In genomic region chr9:129936222-129936621, GRCh38 we compare ENCODE assay signal across 16 cellular contexts.
A peak's percentile ranks its signal among the peaks of the same experiment; 100 is the strongest.
DNase-seq lines count a peak whose midpoint lies in the region; ATAC-seq and TF ChIP-seq lines count a peak whose summit lies in the region.
"Had no signal": no experiment of that assay in that cellular context is flagged by ENCODE, and none has a peak within 500 bp of the region (broad histone marks: within the 10 kb centered on the region; RNA-seq: fewer than 3 reads in every experiment).

No MANE protein-coding gene starts in this region.

- TF ChIP-seq POLR2A in esophagus squamous epithelium (IDR thresholded peaks at IDR 0.05), result no peak

- H3K36me3 ChIP-seq in SK-N-SH (replicated peaks in 1 of 2; ENCODE audit: control insufficient read depth in 1 of 2, insufficient read depth in 2 of 2, low read length in 1 of 2) (no peaks in the 10 kb centered on the region), esophagus squamous epithelium (peaks cover 0 to 4% (median 0%) of the 10 kb centered on the region in 3 donors)

- DNase-seq in SK-N-SH, result peak; percentile 24
- peak; percentile 2 for DNase-seq in NCI-H82 treated with DMSO at 0.1 percent for 48 hours (lab: John Stamatoyannopoulos, UW; ENCODE audit: unreplicated experiment)
- no peak for DNase-seq in esophagus squamous epithelium (lab: John Stamatoyannopoulos, UW)
- DNase-seq in COR-L47 (lab: John Stamatoyannopoulos, UW), result no peak
- no peak for DNase-seq in activated CD4-positive, alpha-beta T cell treated with anti-CD3 and anti-CD28 coated beads for 4 hours
- DNase-seq: activated CD4-positive, alpha-beta T cell treated with anti-CD3 and anti-CD28 coated beads, Interleukin-2, amount 10 ng/mL, durations not matched to agents 7 days and 5 days; activated naive CD4-positive, alpha-beta T cell treated with anti-CD3 and anti-CD28 coated beads, Interleukin-2, amount 10 ng/mL, durations not matched to agents 7 days and 5 days; Kasumi-1; PC-9; T-helper 1 cell; trophoblast cell had no signal

- H3K9ac ChIP-seq in SK-N-SH, result no peak overlapping the region

- TF ChIP-seq RAD21 in SK-N-SH (IDR thresholded peaks at IDR 0.05; ENCODE audit: low read length), result no peak

- H3K27me3 ChIP-seq in SK-N-SH (ENCODE audit: insufficient read depth), result no peaks in the 10 kb centered on the region
- no peaks in the 10 kb centered on the region for H3K27me3 ChIP-seq in esophagus squamous epithelium
- H3K27me3 ChIP-seq: spleen had no signal

- H3K4me3 ChIP-seq in SK-N-SH (ENCODE audit: low read depth in 2 of 2, low read length in 1 of 2) (no peak overlapping the region), esophagus squamous epithelium (no peak overlapping the region)
- H3K4me3 ChIP-seq: lung, PC-9, spleen had no signal

- H4K20me1 ChIP-seq in SK-N-SH (ENCODE audit: insufficient read depth), result no peaks in the 10 kb centered on the region

- no peaks in the 10 kb centered on the region for H3K9me2 ChIP-seq in SK-N-SH

- no peak overlapping the region for H3K4me2 ChIP-seq in SK-N-SH
- H3K4me2 ChIP-seq: PC-9 had no signal

- peaks cover 47% of the 10 kb centered on the region for H3K36me3 Mint-ChIP-seq in stimulated activated memory B cell treated with anti-CD40 and anti-IgM and Interleukin-4, amounts not matched to agents 10 μg/mL and 1 μg/mL and 100 μg/mL, for 72 hours

- TF ChIP-seq CTCF in SK-N-SH (IDR thresholded peaks at IDR 0.05), result no peak
- TF ChIP-seq CTCF in esophagus squamous epithelium (IDR thresholded peaks at IDR 0.05), result no peak

- no peaks in the 10 kb centered on the region for H3K9me3 Mint-ChIP-seq in stimulated activated memory B cell treated with anti-CD40 and anti-IgM and Interleukin-4, amounts not matched to agents 10 μg/mL and 1 μg/mL and 100 μg/mL, for 72 hours
- H3K9me3 Mint-ChIP-seq: activated CD4-positive, alpha-beta T cell treated with anti-CD3 and anti-CD28 coated beads, Interleukin-2, amount 10 ng/mL, durations not matched to agents 7 days and 5 days; activated naive CD4-positive, alpha-beta T cell treated with anti-CD3 and anti-CD28 coated beads, Interleukin-2, amount 10 ng/mL, durations not matched to agents 7 days and 5 days had no signal

- CTCF ChIA-PET in SK-N-SH (lab: Yijun Ruan, JAX), result interaction anchor here (0.7 to 2.2 kb wide), 5 partner anchors 13 to 81 kb away, joined by 3 to 5 read pairs (median 3); no protein-coding TSS in a partner anchor

- H3K4me1 Mint-ChIP-seq in stimulated activated memory B cell treated with anti-CD40 and anti-IgM and Interleukin-4, amounts not matched to agents 10 μg/mL and 1 μg/mL and 100 μg/mL, for 72 hours, result peaks cover 76% of the 10 kb centered on the region

- H3K9me3 ChIP-seq in SK-N-SH (no peaks in the 10 kb centered on the region), esophagus squamous epithelium (peaks cover 0 to under 1% (median 0%) of the 10 kb centered on the region in 3 donors)

- POLR2A ChIA-PET in SK-N-SH (lab: Yijun Ruan, JAX), result no interaction called here

- ATAC-seq in SK-N-SH treated with all-trans-retinoic acid at 6 μM for 48 hours, result no peak
- no peak for ATAC-seq in stimulated activated memory B cell treated with anti-CD40 and anti-IgM and Interleukin-4, amounts not matched to agents 10 μg/mL and 1 μg/mL and 100 μg/mL, for 72 hours
- ATAC-seq in GM21529 (IDR thresholded peaks at IDR 0.05; ENCODE audit: unreplicated experiment), result no peak

- peak overlapping the region; percentile 88 for H3K27ac Mint-ChIP-seq in stimulated activated memory B cell treated with anti-CD40 and anti-IgM and Interleukin-4, amounts not matched to agents 10 μg/mL and 1 μg/mL and 100 μg/mL, for 72 hours

- H3K27ac ChIP-seq in SK-N-SH (ENCODE audit: low read depth in 2 of 2, low read length in 1 of 2) (peak overlapping the region in 1 of 2 experiments; percentile 23; a peak in 3 of 4 replicates), esophagus squamous epithelium (peak overlapping the region in 3 of 4 donors; percentile 35 to 81 (median 79))
- H3K27ac ChIP-seq: PC-9 had no signal

- peaks cover 17 to 71% of the 10 kb centered on the region in 2 experiments for H3K4me1 ChIP-seq in SK-N-SH (ENCODE audit: control insufficient read depth in 1 of 2, insufficient read depth in 2 of 2, low read depth in 1 of 2, low read length in 1 of 2)
- peaks cover 4 to 72% (median 37%) of the 10 kb centered on the region in 3 donors for H3K4me1 ChIP-seq in esophagus squamous epithelium

- H2AFZ ChIP-seq in SK-N-SH (ENCODE audit: low read depth), result no peak overlapping the region
- H2AFZ ChIP-seq: PC-9 had no signal

- 71% methylated on average over 5 of the region's 5 CpGs for WGBS in SK-N-SH (ENCODE audit: low lambda C conversion rate)
- WGBS in esophagus squamous epithelium, 2 donors, result 57 to 75% methylated on average over 5 of the region's 5 CpGs

- intact Hi-C loops in esophagus squamous epithelium (cut with DNase I), result no loop called here

- no peak for TF ChIP-seq EP300 in SK-N-SH (IDR thresholded peaks at IDR 0.05; ENCODE audit: borderline replicate concordance in 1 of 2, low read depth in 1 of 2, low read length in 1 of 2)

- H3K4me3 Mint-ChIP-seq in stimulated activated memory B cell treated with anti-CD40 and anti-IgM and Interleukin-4, amounts not matched to agents 10 μg/mL and 1 μg/mL and 100 μg/mL, for 72 hours, result no peak overlapping the region
- H3K4me3 Mint-ChIP-seq: activated CD4-positive, alpha-beta T cell treated with anti-CD3 and anti-CD28 coated beads, Interleukin-2, amount 10 ng/mL, durations not matched to agents 7 days and 5 days; activated naive CD4-positive, alpha-beta T cell treated with anti-CD3 and anti-CD28 coated beads, Interleukin-2, amount 10 ng/mL, durations not matched to agents 7 days and 5 days had no signal

- no peaks in the 10 kb centered on the region for H3K79me2 ChIP-seq in SK-N-SH (ENCODE audit: insufficient read depth)

- H3F3A ChIP-seq in SK-N-SH (replicated peaks; ENCODE audit: insufficient read depth), result peaks cover 61% of the 10 kb centered on the region

- H3K27me3 Mint-ChIP-seq in stimulated activated memory B cell treated with anti-CD40 and anti-IgM and Interleukin-4, amounts not matched to agents 10 μg/mL and 1 μg/mL and 100 μg/mL, for 72 hours, result no peaks in the 10 kb centered on the region
- H3K27me3 Mint-ChIP-seq: activated CD4-positive, alpha-beta T cell treated with anti-CD3 and anti-CD28 coated beads, Interleukin-2, amount 10 ng/mL, durations not matched to agents 7 days and 5 days; activated naive CD4-positive, alpha-beta T cell treated with anti-CD3 and anti-CD28 coated beads, Interleukin-2, amount 10 ng/mL, durations not matched to agents 7 days and 5 days had no signal

TF ChIP-seq in SK-N-SH, 30 proteins besides CTCF, POLR2A, EP300 and RAD21:
- TF ChIP-seq TCF12 (IDR thresholded peaks at IDR 0.05) (peak; percentile 11; the same call in 1 of the 2 replicates), MAX (IDR thresholded peaks at IDR 0.05; ENCODE audit: low read depth) (no peak)
TF ChIP-seq in SK-N-SH: peak in this region for 1.

TF ChIP-seq in SK-N-SH treated with all-trans-retinoic acid at 6 μM for 48 hours, 23 proteins besides CTCF, POLR2A, EP300 and RAD21 (continues in another document):
- TF ChIP-seq ZFP3 (CRISPR knock-in tag; IDR thresholded peaks at IDR 0.05) (no peak), ARNTL (CRISPR knock-in tag; IDR thresholded peaks at IDR 0.05; ENCODE audit: borderline replicate concordance, low read depth) (no peak), ZNF565 (CRISPR knock-in tag; conservative IDR thresholded peaks at IDR 0.05; ENCODE audit: low read depth) (no peak), ZNF8 (CRISPR knock-in tag; IDR thresholded peaks at IDR 0.05) (no peak), TOX (CRISPR knock-in tag; IDR thresholded peaks at IDR 0.05; ENCODE audit: borderline replicate concordance) (no peak), POU6F1 (CRISPR knock-in tag; IDR thresholded peaks at IDR 0.05; ENCODE audit: borderline replicate concordance, low read depth) (no peak), BACH2 (CRISPR knock-in tag; IDR thresholded peaks at IDR 0.05; ENCODE audit: borderline replicate concordance) (no peak), ISL1 (CRISPR knock-in tag; IDR thresholded peaks at IDR 0.05) (no peak), TCF4 (CRISPR knock-in tag; IDR thresholded peaks at IDR 0.05; ENCODE audit: borderline replicate concordance) (no peak), CSDC2 (CRISPR knock-in tag; IDR thresholded peaks at IDR 0.05) (no peak), ZNF70 (CRISPR knock-in tag; IDR thresholded peaks at IDR 0.05) (no peak)
- TF ChIP-seq, protein P1, sequence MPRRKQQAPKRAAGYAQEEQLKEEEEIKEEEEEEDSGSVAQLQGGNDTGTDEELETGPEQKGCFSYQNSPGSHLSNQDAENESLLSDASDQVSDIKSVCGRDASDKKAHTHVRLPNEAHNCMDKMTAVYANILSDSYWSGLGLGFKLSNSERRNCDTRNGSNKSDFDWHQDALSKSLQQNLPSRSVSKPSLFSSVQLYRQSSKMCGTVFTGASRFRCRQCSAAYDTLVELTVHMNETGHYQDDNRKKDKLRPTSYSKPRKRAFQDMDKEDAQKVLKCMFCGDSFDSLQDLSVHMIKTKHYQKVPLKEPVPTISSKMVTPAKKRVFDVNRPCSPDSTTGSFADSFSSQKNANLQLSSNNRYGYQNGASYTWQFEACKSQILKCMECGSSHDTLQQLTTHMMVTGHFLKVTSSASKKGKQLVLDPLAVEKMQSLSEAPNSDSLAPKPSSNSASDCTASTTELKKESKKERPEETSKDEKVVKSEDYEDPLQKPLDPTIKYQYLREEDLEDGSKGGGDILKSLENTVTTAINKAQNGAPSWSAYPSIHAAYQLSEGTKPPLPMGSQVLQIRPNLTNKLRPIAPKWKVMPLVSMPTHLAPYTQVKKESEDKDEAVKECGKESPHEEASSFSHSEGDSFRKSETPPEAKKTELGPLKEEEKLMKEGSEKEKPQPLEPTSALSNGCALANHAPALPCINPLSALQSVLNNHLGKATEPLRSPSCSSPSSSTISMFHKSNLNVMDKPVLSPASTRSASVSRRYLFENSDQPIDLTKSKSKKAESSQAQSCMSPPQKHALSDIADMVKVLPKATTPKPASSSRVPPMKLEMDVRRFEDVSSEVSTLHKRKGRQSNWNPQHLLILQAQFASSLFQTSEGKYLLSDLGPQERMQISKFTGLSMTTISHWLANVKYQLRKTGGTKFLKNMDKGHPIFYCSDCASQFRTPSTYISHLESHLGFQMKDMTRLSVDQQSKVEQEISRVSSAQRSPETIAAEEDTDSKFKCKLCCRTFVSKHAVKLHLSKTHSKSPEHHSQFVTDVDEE (CRISPR knock-in tag; IDR thresholded peaks at IDR 0.05), result no peak

Comparison
In these comparisons a context has a peak if more than half of its experiments do, and no peak if none do; other contexts are left out.
1. DNase-seq: peak in SK-N-SH (single experiment) and NCI-H82 treated with DMSO at 0.1 percent for 48 hours (single experiment); none in esophagus squamous epithelium (single experiment), COR-L47 (single experiment) and activated CD4-positive, alpha-beta T cell treated with anti-CD3 and anti-CD28 coated beads for 4 hours (0 of 2).